ENCODE assay signal across 23 cellular contexts in genomic region chr6:124968401-124968800, GRCh38. TPM values are rescaled to one million over a fixed set of nuclear protein-coding genes. Genes with fewer than 3 reads are reported as not detected.
DNase-seq lines count a peak whose midpoint lies in the region; ATAC-seq and TF ChIP-seq lines count a peak whose summit lies in the region.
"Had no signal": no experiment of that assay in that cellular context is flagged by ENCODE, and none has a peak within 500 bp of the region (broad histone marks: within the 10 kb centered on the region; RNA-seq: fewer than 3 reads in every experiment).

No MANE protein-coding gene starts in this region.

- intact Hi-C loops in PC-3 (cut with micrococcal nuclease): no loop called here

- H4K91ac ChIP-seq in trophoblast cell (ENCODE audit: low read depth, low read length): no peak overlapping the region

- no peaks in the 10 kb centered on the region for H3K9me3 ChIP-seq in PC-3 (ENCODE audit: low read length)
- H3K9me3 ChIP-seq in trophoblast cell (ENCODE audit: insufficient read depth, low read depth, low read length): no peaks in the 10 kb centered on the region
- H3K9me3 ChIP-seq in HAP-1: no peaks in the 10 kb centered on the region
- H3K9me3 ChIP-seq: BE2C, esophagus squamous epithelium, gastroesophageal sphincter, mucosa of descending colon, prostate gland had no signal

- no peak overlapping the region for H4K8ac ChIP-seq in trophoblast cell (ENCODE audit: low read depth, low read length)

- H2AK5ac ChIP-seq in trophoblast cell (ENCODE audit: low read length): no peak overlapping the region

- peak overlapping the region; percentile 12 for H3K4ac ChIP-seq in trophoblast cell (ENCODE audit: low read depth, low read length)

- H3K23ac ChIP-seq in trophoblast cell (ENCODE audit: low read length): no peak overlapping the region

- peaks cover 2% of the 10 kb centered on the region for H3K79me1 ChIP-seq in trophoblast cell (ENCODE audit: low read length)

- H2AFZ ChIP-seq in PC-3 (ENCODE audit: low read length) (no peak overlapping the region), trophoblast cell (ENCODE audit: insufficient read depth, low read length, poor library complexity) (no peak overlapping the region)

- H2BK12ac ChIP-seq in trophoblast cell (ENCODE audit: low read length): no peak overlapping the region

- no peaks in the 10 kb centered on the region for H3K9me2 ChIP-seq in PC-3 (replicated peaks; ENCODE audit: low read length)

- 0 out of 2 replicates have a peak, but pooled peaks cover 5% of the 10 kb centered on the region for H4K20me1 ChIP-seq in PC-3 (ENCODE audit: low read length)

- no peak overlapping the region for H3K27ac ChIP-seq in PC-3 (ENCODE audit: low read length)
- H3K27ac ChIP-seq in trophoblast cell (ENCODE audit: low read depth, low read length): no peak overlapping the region
- H3K27ac ChIP-seq: esophagus squamous epithelium, gastroesophageal sphincter, prostate gland, skin epidermis had no signal

- ATAC-seq in PC-3 (no peak), HG03520 (IDR thresholded peaks at IDR 0.05; ENCODE audit: unreplicated experiment) (no peak)
- ATAC-seq: gastroesophageal sphincter, mucosa of descending colon, Panc1, T-helper 17 cell had no signal

- peak; percentile 48 for DNase-seq in EL
- no peak for DNase-seq in PC-3
- peak; percentile 3 for DNase-seq in fibroblast of the aortic adventitia (ENCODE audit: low read depth)
- DNase-seq in trophoblast cell: peak; percentile 8 to 14
- DNase-seq in NK-92 treated with Interleukin-12 subunit alpha and Interleukin-12 subunit beta, amount 100 ng/mL, for 24 hours (lab: John Stamatoyannopoulos, UW): no peak
- no peak for DNase-seq in HAP-1 (ENCODE audit: low spot score in 2 of 2)
- DNase-seq in KG1 (lab: John Stamatoyannopoulos, UW): no peak
- DNase-seq: activated T-cell treated with anti-CD3 and anti-CD28 coated beads, Interleukin-2, amount 50 U/mL, for 24 hours; BE2C; endodermal cell; esophagus squamous epithelium; GOT3; hypothalamus; mucosa of descending colon; NCI-H2081 treated with DMSO at 0.1 percent for 48 hours; NCI-H446 treated with DMSO at 0.1 percent for 48 hours; stimulated activated CD4-positive, alpha-beta T cell treated with anti-CD3 and anti-CD28 coated beads, Interleukin-2, amount 100 ng/mL, for 24 hours; T-helper 17 cell had no signal

- CTCF ChIA-PET in PC-3 (lab: Charles Lee): no interaction called here

- BruUV-seq in PC-3 (replicated peaks; lab: Mats Ljungman, UMichigan): no TSS peak

- no peak overlapping the region for H2BK120ac ChIP-seq in trophoblast cell (ENCODE audit: insufficient read depth, low read length, poor library complexity)

- H3K4me2 ChIP-seq in PC-3 (ENCODE audit: low read length) (peak overlapping the region; percentile 31; the same call in 1 of the 2 replicates), trophoblast cell (ENCODE audit: low read length) (no peak overlapping the region)

- TF ChIP-seq CTCF in PC-3 (conservative IDR thresholded peaks at IDR 0.05; ENCODE audit: low read depth, low read length) (no peak), fibroblast of the aortic adventitia (IDR thresholded peaks at IDR 0.05; ENCODE audit: insufficient read depth, low read length) (no peak)

- no peaks in the 10 kb centered on the region for H3K27me3 ChIP-seq in PC-3 (ENCODE audit: low read length)
- no peaks in the 10 kb centered on the region for H3K27me3 ChIP-seq in trophoblast cell (ENCODE audit: insufficient read depth, low read length)
- H3K27me3 ChIP-seq in HAP-1 (ENCODE audit: low read depth): no peaks in the 10 kb centered on the region
- H3K27me3 ChIP-seq: BE2C, esophagus squamous epithelium, gastroesophageal sphincter had no signal

- H3K4me1 ChIP-seq in PC-3 (ENCODE audit: insufficient read depth, low read length) (peaks cover 43% of the 10 kb centered on the region), trophoblast cell (ENCODE audit: control insufficient read depth in 1 of 2, insufficient read depth in 2 of 2, low read length in 2 of 2) (peaks cover 0 to 8% of the 10 kb centered on the region in 2 experiments), HAP-1 (peaks cover 14% of the 10 kb centered on the region)
- H3K4me1 ChIP-seq: BE2C, prostate gland had no signal

- no CpG with 5 or more reads among the region's 1 CpG for WGBS in trophoblast cell (ENCODE audit: extremely low coverage, insufficient coverage, insufficient read length)

- H3K14ac ChIP-seq in trophoblast cell (ENCODE audit: low read length): no peak overlapping the region

- no peak overlapping the region for H3K18ac ChIP-seq in trophoblast cell (ENCODE audit: low read length)

- in situ Hi-C loops in HAP-1 (cut with MboI; ENCODE audit: low sequenced_read_pairs): no loop called here

- no peaks in the 10 kb centered on the region for H3F3A ChIP-seq in PC-3 (ENCODE audit: low read length, unreplicated experiment)

- H3K4me3 ChIP-seq in PC-3 (ENCODE audit: low read length) (no peak overlapping the region), fibroblast of the aortic adventitia (ENCODE audit: low read depth, low read length) (no peak overlapping the region), trophoblast cell (ENCODE audit: low read depth, low read length) (no peak overlapping the region), HAP-1 (no peak overlapping the region)
- H3K4me3 ChIP-seq: esophagus squamous epithelium, gastroesophageal sphincter, mucosa of descending colon, prostate gland, skin epidermis had no signal

- POLR2A ChIA-PET in PC-3 (lab: Charles Lee; ENCODE audit: unreplicated experiment): no interaction called here

- H4K12ac ChIP-seq in trophoblast cell (ENCODE audit: low read depth, low read length): no peak overlapping the region

- no peaks in the 10 kb centered on the region for H3K36me3 ChIP-seq in PC-3 (ENCODE audit: low read depth, low read length)
- H3K36me3 ChIP-seq in trophoblast cell (ENCODE audit: control insufficient read depth in 1 of 2, insufficient read depth in 2 of 2, low read length in 2 of 2): peaks cover 7 to 12% of the 10 kb centered on the region in 2 experiments
- H3K36me3 ChIP-seq in HAP-1 (replicated peaks): no peaks in the 10 kb centered on the region
- H3K36me3 ChIP-seq: BE2C, prostate gland had no signal

- no peak overlapping the region for H2BK5ac ChIP-seq in trophoblast cell (ENCODE audit: low read depth, low read length, poor library complexity)

- H3K9ac ChIP-seq in PC-3 (ENCODE audit: low read length): no peak overlapping the region
- H3K9ac ChIP-seq in trophoblast cell (ENCODE audit: low read length): no peak overlapping the region

- H3K79me2 ChIP-seq in PC-3 (ENCODE audit: low read length) (peaks cover 47% of the 10 kb centered on the region), trophoblast cell (ENCODE audit: control insufficient read depth, insufficient read depth, low read length, poor library complexity) (peaks cover 5% of the 10 kb centered on the region)

RNA-seq across cellular contexts. Expression of gene RNF217, which starts 6.2 kb away (rescaled TPM):
- total RNA-seq in PC-3 (2014; rRNA removed): 4.5 and 7.7 TPM in 2 replicates
- 24.9 and 25.3 TPM in 2 replicates for total RNA-seq in fibroblast of the aortic adventitia (ENCODE audit: low replicate concordance)
- polyA plus RNA-seq in trophoblast cell (2013): 43.5 and 44.6 TPM in 2 replicates

Comparison
In these comparisons a context has a peak if more than half of its experiments do, and no peak if none do; other contexts are left out.
1. DNase-seq: peak in EL (single experiment), fibroblast of the aortic adventitia (single experiment) and trophoblast cell (2 of 2); none in PC-3 (single experiment), NK-92 treated with Interleukin-12 subunit alpha and Interleukin-12 subunit beta, amount 100 ng/mL, for 24 hours (single experiment), HAP-1 (0 of 2) and KG1 (single experiment).